Comparison of ENCODE assay signal across 13 cellular contexts in genomic region chr2:64052468-64053241, GRCh38. TPM values are rescaled to one million over a fixed set of nuclear protein-coding genes. Genes with fewer than 3 reads are reported as not detected.
DNase-seq lines count a peak whose midpoint lies in the region; TF ChIP-seq lines count a peak whose summit lies in the region.
"Had no signal": no experiment of that assay in that cellular context is flagged by ENCODE, and none has a peak within 500 bp of the region (broad histone marks: within the 10 kb centered on the region; RNA-seq: fewer than 3 reads in every experiment).

No MANE protein-coding gene starts in this region.

- H4K20me1 ChIP-seq in KMS-11 (ENCODE audit: insufficient read depth) = no peaks in the 10 kb centered on the region

- H3K27ac ChIP-seq in KMS-11 (no peak overlapping the region), esophagus muscularis mucosa (replicated peaks in 1 of 4) (peak overlapping the region in 3 of 4 donors; percentile 13 to 42 (median 16))
- H3K27ac ChIP-seq: parathyroid adenoma, WERI-Rb-1 had no signal

- TF ChIP-seq POLR2A in esophagus muscularis mucosa (IDR thresholded peaks at IDR 0.05; ENCODE audit: low read depth) = no peak

- no peaks in the 10 kb centered on the region for H3K36me3 Mint-ChIP-seq in activated naive CD4-positive, alpha-beta T cell treated with anti-CD3 and anti-CD28 coated beads for 36 hours (ENCODE audit: low read depth)

- H3K36me3 ChIP-seq in KMS-11 (ENCODE audit: insufficient read depth) = no peaks in the 10 kb centered on the region
- no peaks in the 10 kb centered on the region for H3K36me3 ChIP-seq in esophagus muscularis mucosa
- H3K36me3 ChIP-seq: WERI-Rb-1 had no signal

- peak; percentile 38 for DNase-seq in activated naive CD4-positive, alpha-beta T cell treated with anti-CD3 and anti-CD28 coated beads for 36 hours
- no peak for DNase-seq in activated naive CD4-positive, alpha-beta T cell treated with anti-CD3 and anti-CD28 coated beads, Interleukin-2, amount 50 U/mL, for 16 hours
- DNase-seq in esophagus muscularis mucosa (ENCODE audit: extremely low spot score) = no peak
- DNase-seq in putamen (ENCODE audit: low spot score) = peak; percentile 21
- DNase-seq in NCI-H2196 (lab: John Stamatoyannopoulos, UW; ENCODE audit: unreplicated experiment) = no peak
- no peak for DNase-seq in NCI-H2029 treated with DMSO at 0.1 percent for 48 hours (lab: John Stamatoyannopoulos, UW)
- DNase-seq in NAMALWA (ENCODE audit: low spot score) = no peak
- DNase-seq: GF-D8, NCI-H2171 treated with DMSO at 0.1 percent for 48 hours, WERI-Rb-1 had no signal

- no peak overlapping the region for H3K4me3 ChIP-seq in KMS-11 (IDR thresholded peaks at IDR 0.05; ENCODE audit: insufficient read depth, low read depth, low read length)
- no peak overlapping the region for H3K4me3 ChIP-seq in esophagus muscularis mucosa
- H3K4me3 ChIP-seq: lung had no signal

- CTCF ChIA-PET in activated naive CD4-positive, alpha-beta T cell treated with anti-CD3 and anti-CD28 coated beads for 36 hours (lab: Charles Lee) = interaction anchor here (0.7 to 14.7 kb wide), 3 partner anchors 90 to 277 kb away, joined by 3 to 350 read pairs (median 3); no protein-coding TSS in a partner anchor

- no peaks in the 10 kb centered on the region for H3K9me3 Mint-ChIP-seq in activated naive CD4-positive, alpha-beta T cell treated with anti-CD3 and anti-CD28 coated beads for 36 hours

- TF ChIP-seq CTCF in KMS-11 (conservative IDR thresholded peaks at IDR 0.05; ENCODE audit: low read depth, low read length) (no peak), esophagus muscularis mucosa (IDR thresholded peaks at IDR 0.05) (no peak)

- WGBS in esophagus muscularis mucosa = 84% methylated on average over 3 of the region's 3 CpGs

- H3K27ac Mint-ChIP-seq in activated naive CD4-positive, alpha-beta T cell treated with anti-CD3 and anti-CD28 coated beads for 36 hours = peak overlapping the region; percentile 8

- intact Hi-C loops in activated naive CD4-positive, alpha-beta T cell treated with anti-CD3 and anti-CD28 coated beads for 36 hours (cut with micrococcal nuclease) = no loop called here
- intact Hi-C loops in esophagus muscularis mucosa (cut with DNase I) = loop anchor here (5.0 to 10.0 kb wide), 3 partner anchors 172 to 435 kb away; no protein-coding TSS in a partner anchor

- no peaks in the 10 kb centered on the region for H3K9me3 ChIP-seq in esophagus muscularis mucosa

- H2AFZ ChIP-seq in KMS-11 (ENCODE audit: low read depth) = no peak overlapping the region
- H2AFZ ChIP-seq: parathyroid adenoma had no signal

- H3K27me3 Mint-ChIP-seq in activated naive CD4-positive, alpha-beta T cell treated with anti-CD3 and anti-CD28 coated beads for 36 hours (ENCODE audit: low read depth) = no peaks in the 10 kb centered on the region

- H3K4me3 Mint-ChIP-seq in activated naive CD4-positive, alpha-beta T cell treated with anti-CD3 and anti-CD28 coated beads for 36 hours = no peak overlapping the region

- H3K27me3 ChIP-seq in KMS-11 (ENCODE audit: insufficient read depth, low read depth) (no peaks in the 10 kb centered on the region), esophagus muscularis mucosa (no peaks in the 10 kb centered on the region)

- H3K4me1 ChIP-seq in KMS-11 (ENCODE audit: low read depth, poor library complexity, severe bottlenecking) (peaks cover 84% of the 10 kb centered on the region), esophagus muscularis mucosa (peaks cover 0 to 7% (median 5%) of the 10 kb centered on the region in 4 donors)

- TF ChIP-seq EP300 in esophagus muscularis mucosa (IDR thresholded peaks at IDR 0.05) = no peak

- peaks cover 39% of the 10 kb centered on the region for H3K4me1 Mint-ChIP-seq in activated naive CD4-positive, alpha-beta T cell treated with anti-CD3 and anti-CD28 coated beads for 36 hours (ENCODE audit: low read depth)

- H3K9ac ChIP-seq in KMS-11 = no peak overlapping the region
- H3K9ac ChIP-seq: parathyroid adenoma had no signal

- H3K79me2 ChIP-seq in KMS-11 (ENCODE audit: insufficient read depth, low read depth) = no peaks in the 10 kb centered on the region
- H3K79me2 ChIP-seq: parathyroid adenoma had no signal

- peak overlapping the region; percentile 17 for H3K4me2 ChIP-seq in KMS-11

RNA-seq across cellular contexts. Expression of gene VPS54, which starts 33.4 kb away (rescaled TPM):
- 1 to 10 TPM; 7.0 to 7.7 TPM for total RNA-seq in activated naive CD4-positive, alpha-beta T cell treated with anti-CD3 and anti-CD28 coated beads for 36 hours
- total RNA-seq in esophagus muscularis mucosa = 10 to 100 TPM; 19.0 to 24.1 (median 23.4) TPM

Comparison
In these comparisons a context has a peak if more than half of its experiments do, and no peak if none do; other contexts are left out.
1. DNase-seq: peak in activated naive CD4-positive, alpha-beta T cell treated with anti-CD3 and anti-CD28 coated beads for 36 hours (single experiment) and putamen (single experiment); none in activated naive CD4-positive, alpha-beta T cell treated with anti-CD3 and anti-CD28 coated beads, Interleukin-2, amount 50 U/mL, for 16 hours (single experiment), esophagus muscularis mucosa (single experiment), NCI-H2196 (single experiment), NCI-H2029 treated with DMSO at 0.1 percent for 48 hours (single experiment) and NAMALWA (single experiment).